Comparison of ENCODE assay signal across 10 cellular contexts in genomic region chr2:8636691-8637636, GRCh38. TPM values are rescaled to one million over a fixed set of nuclear protein-coding genes. Genes with fewer than 3 reads are reported as not detected.
A peak's percentile ranks its signal among the peaks of the same experiment; 100 is the strongest.
DNase-seq lines count a peak whose midpoint lies in the region; ATAC-seq, FAIRE-seq and TF ChIP-seq lines count a peak whose summit lies in the region.
"Had no signal": no experiment of that assay in that cellular context is flagged by ENCODE, and none has a peak within 500 bp of the region (broad histone marks: within the 10 kb centered on the region; RNA-seq: fewer than 3 reads in every experiment).

No MANE protein-coding gene starts in this region.

- no peak for ATAC-seq in HG03196 (IDR thresholded peaks at IDR 0.05; ENCODE audit: unreplicated experiment)

- peaks cover 90% of the 10 kb centered on the region for H3K4me1 Mint-ChIP-seq in nephron progenitor cell

- DNase-seq in AG04450 (ENCODE audit: low read depth, low spot score) (peak; percentile 37), NCI-H2227 treated with DMSO at 0.1 percent for 48 hours (lab: John Stamatoyannopoulos, UW) (peak; percentile 47), fibroblast of peridontal ligament (ENCODE audit: extremely low read depth) (peak; percentile 53), nephron progenitor cell (peak; percentile 65), lower leg skin (ENCODE audit: low spot score in 2 of 2) (no peak), A172 (ENCODE audit: low spot score) (no peak), small intestine (no peak)
- DNase-seq: MV-4-11 had no signal

- H3K4me3 ChIP-seq in AG04450 (ENCODE audit: low read depth, low read length) (peak overlapping the region; percentile 13; the same call in 1 of the 2 replicates), lower leg skin (ENCODE audit: low read depth, poor library complexity, severe bottlenecking) (no peak overlapping the region), small intestine (ENCODE audit: low read depth in 1 of 2, low read length in 2 of 2) (no peak overlapping the region)
- H3K4me3 ChIP-seq: BLaER1 had no signal

- H3K27me3 ChIP-seq in AG04450 (ENCODE audit: control insufficient read depth, insufficient read depth, low read length) (no peaks in the 10 kb centered on the region), small intestine (ENCODE audit: control insufficient read depth in 2 of 2, insufficient read depth in 2 of 2, low read length in 2 of 2) (no peaks in the 10 kb centered on the region)
- H3K27me3 ChIP-seq: BLaER1 had no signal

- peak overlapping the region; percentile 62 for H3K27ac ChIP-seq in AG04450 (ENCODE audit: low read depth, low read length)
- H3K27ac ChIP-seq in small intestine (ENCODE audit: low read depth in 1 of 2, low read length in 1 of 2): no peak overlapping the region
- H3K27ac ChIP-seq: BLaER1 had no signal

- peak overlapping the region; percentile 64 for H3K4me3 Mint-ChIP-seq in nephron progenitor cell

- peak overlapping the region; percentile 99 for H3K27ac Mint-ChIP-seq in nephron progenitor cell

- no peaks in the 10 kb centered on the region for H3K36me3 ChIP-seq in small intestine (ENCODE audit: control insufficient read depth in 2 of 2, insufficient read depth in 2 of 2, low read length in 2 of 2)
- H3K36me3 ChIP-seq: BLaER1 had no signal

- TF ChIP-seq POLR2A in lower leg skin (IDR thresholded peaks at IDR 0.05): no peak

- H3K9me3 ChIP-seq in AG04450 (ENCODE audit: control insufficient read depth, insufficient read depth, low read length): no peaks in the 10 kb centered on the region
- no peaks in the 10 kb centered on the region for H3K9me3 ChIP-seq in small intestine (ENCODE audit: control insufficient read depth, low read depth)
- H3K9me3 ChIP-seq: BLaER1 had no signal

- POLR2A ChIA-PET in AG04450 (lab: Yijun Ruan, JAX): interaction anchor here (1.1 to 5.8 kb wide), 4 partner anchors 19 to 44 kb away, joined by 3 to 90 read pairs (median 6); partner anchors contain the start of gene ID2

- intact Hi-C loops in lower leg skin (cut with DNase I; ENCODE audit: low total_unique reads): no loop called here

- H3K36me3 Mint-ChIP-seq in nephron progenitor cell (ENCODE audit: low read depth): no peaks in the 10 kb centered on the region

- H3K27me3 Mint-ChIP-seq in nephron progenitor cell (ENCODE audit: low read depth, poor library complexity): peaks cover 12% of the 10 kb centered on the region

- CTCF ChIA-PET in AG04450 (lab: Charles Lee): interaction anchor here (0.6 kb wide), 1 partner anchor 44 kb away, joined by 3 read pairs; no protein-coding TSS in a partner anchor

- FAIRE-seq in small intestine (lab: Jason Lieb, UNC): no peak

- no peaks in the 10 kb centered on the region for H3K4me1 ChIP-seq in small intestine (ENCODE audit: control insufficient read depth in 2 of 2, insufficient read depth in 1 of 2, low read depth in 1 of 2, low read length in 1 of 2)

- H3K9me3 Mint-ChIP-seq in nephron progenitor cell: no peaks in the 10 kb centered on the region

- TF ChIP-seq CTCF in AG04450 (IDR thresholded peaks at IDR 0.05; ENCODE audit: low read depth, low read length) (no peak), nephron progenitor cell (IDR thresholded peaks at IDR 0.05) (no peak), lower leg skin (IDR thresholded peaks at IDR 0.05) (no peak)

- 64 to 65% methylated on average over 17 of the region's 17 CpGs for WGBS in lower leg skin, 2 donors
- 58 to 72% (median 70%) methylated on average over 17 of the region's 17 CpGs for WGBS in small intestine, 3 donors

RNA-seq across cellular contexts. Expression of gene ID2, which starts 44.9 kb away (rescaled TPM):
- polyA plus RNA-seq in AG04450 (2011; rRNA removed) (74.3 and 74.5 TPM in 2 replicates), small intestine (100 to 1,000 TPM in 2 of 3 donors, 10 to 100 TPM in 1; 70.2 to 178 (median 116) TPM)
- 57.8 and 78.4 TPM in 2 replicates for polyA minus RNA-seq in AG04450 (2011; rRNA and poly(A)+ RNA removed)
- 100 to 1,000 TPM; 120 to 271 (median 209) TPM for total RNA-seq in lower leg skin
- 63.8 and 98.8 TPM in 2 replicates for total RNA-seq in A172 (2014; rRNA removed; shearing (Covaris generic))

Comparison
In these comparisons a context has a peak if more than half of its experiments do, and no peak if none do; other contexts are left out.
1. DNase-seq: peak in AG04450 (single experiment), NCI-H2227 treated with DMSO at 0.1 percent for 48 hours (single experiment), fibroblast of peridontal ligament (single experiment) and nephron progenitor cell (single experiment); none in lower leg skin (0 of 2), A172 (single experiment) and small intestine (single experiment).